25 cellular contexts compared by ENCODE assay signal in the genomic region with DNA sequence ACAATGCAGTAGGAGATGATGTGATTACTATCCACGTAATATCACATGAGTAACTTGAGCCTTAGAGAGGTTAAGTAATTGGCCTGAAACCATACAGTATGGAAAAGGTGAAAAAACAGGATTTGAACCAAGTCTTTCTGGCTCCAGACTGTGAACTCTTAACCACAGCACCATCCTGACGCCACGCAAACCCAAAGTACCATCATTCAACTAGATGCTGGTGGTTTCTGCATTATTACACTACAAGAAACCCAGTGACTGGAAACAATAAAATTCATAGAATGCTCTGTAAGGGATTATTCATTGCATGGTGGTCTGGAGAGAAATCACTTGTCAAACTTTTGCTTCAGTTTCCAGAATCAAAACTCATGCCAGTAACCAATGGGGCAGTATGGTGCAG.
"Had no signal": no experiment of that assay in that cellular context is flagged by ENCODE, and none has a peak within 500 bp of the region (broad histone marks: within the 10 kb centered on the region; RNA-seq: fewer than 3 reads in every experiment).

No MANE protein-coding gene starts in this region.

- H3K9ac ChIP-seq: neural progenitor cell had no signal

- H2AFZ ChIP-seq: neural progenitor cell had no signal

- H3K4me3 ChIP-seq: left ventricle myocardium inferior, lung, neural progenitor cell, right atrium auricular region, right lobe of liver, skin epidermis, suprapubic skin, thoracic aorta, tibial artery, upper lobe of right lung had no signal

- DNase-seq: islet precursor cell; left ventricle myocardium inferior; mesendoderm; naive B cell; natural killer cell; nephron progenitor cell; occipital lobe; right lobe of liver; stimulated activated CD4-positive, alpha-beta T cell treated with anti-CD3 and anti-CD28 coated beads, Interleukin-12 subunit alpha, Interleukin-12 subunit beta, amount 100 ng/mL, for 4 hours; stimulated activated CD4-positive, alpha-beta T cell treated with anti-CD3 and anti-CD28 coated beads, Interleukin-4, amount 100 ng/mL, for 24 hours; stimulated activated naive CD4-positive, alpha-beta T cell; tibial artery; upper lobe of right lung had no signal

- H3K27me3 ChIP-seq: neural progenitor cell, right atrium auricular region, right lobe of liver, suprapubic skin, upper lobe of right lung had no signal

- ATAC-seq: natural killer cell; right lobe of liver; stimulated activated effector memory CD8-positive, alpha-beta T cell treated with anti-CD3 and anti-CD28 coated beads, Interleukin-12 subunit alpha, Interleukin-12 subunit beta, amount 100 ng/mL, for 72 hours; upper lobe of right lung had no signal

- H3K9me3 Mint-ChIP-seq: natural killer cell; nephron progenitor cell; neural progenitor cell; stimulated activated effector memory CD8-positive, alpha-beta T cell treated with anti-CD3 and anti-CD28 coated beads, Interleukin-12 subunit alpha, Interleukin-12 subunit beta, amount 100 ng/mL, for 72 hours had no signal

- H3K27ac ChIP-seq: left ventricle myocardium inferior, neural progenitor cell, neutrophil, right atrium auricular region, right lobe of liver, skin epidermis, suprapubic skin, thoracic aorta, tibial artery, upper lobe of right lung had no signal

- H3K9me3 ChIP-seq: neutrophil, right lobe of liver, suprapubic skin, thoracic aorta, tibial artery, upper lobe of right lung had no signal

- H3K27ac Mint-ChIP-seq: mesothelial cell of epicardium; naive B cell; natural killer cell; nephron progenitor cell; neural progenitor cell; progenitor cell of endocrine pancreas; stimulated activated effector memory CD8-positive, alpha-beta T cell treated with anti-CD3 and anti-CD28 coated beads, Interleukin-12 subunit alpha, Interleukin-12 subunit beta, amount 100 ng/mL, for 72 hours; stimulated activated naive CD8-positive, alpha-beta T cell treated with anti-CD3 and anti-CD28 coated beads, Interleukin-15, Interleukin-2, amounts not matched to agents 100 ng/mL and 50 ng/mL, for 24 hours had no signal

- H3K4me1 ChIP-seq: left ventricle myocardium inferior, neural progenitor cell, right atrium auricular region, right lobe of liver, tibial artery, upper lobe of right lung had no signal

- H3K4me3 Mint-ChIP-seq: mesothelial cell of epicardium; naive B cell; natural killer cell; nephron progenitor cell; neural progenitor cell; stimulated activated effector memory CD8-positive, alpha-beta T cell treated with anti-CD3 and anti-CD28 coated beads, Interleukin-12 subunit alpha, Interleukin-12 subunit beta, amount 100 ng/mL, for 72 hours; stimulated activated naive CD8-positive, alpha-beta T cell treated with anti-CD3 and anti-CD28 coated beads, Interleukin-15, Interleukin-2, amounts not matched to agents 100 ng/mL and 50 ng/mL, for 24 hours had no signal

- FAIRE-seq: urothelium cell line had no signal

- H3K36me3 Mint-ChIP-seq: mesothelial cell of epicardium; natural killer cell; neural progenitor cell; stimulated activated effector memory CD8-positive, alpha-beta T cell treated with anti-CD3 and anti-CD28 coated beads, Interleukin-12 subunit alpha, Interleukin-12 subunit beta, amount 100 ng/mL, for 72 hours had no signal

- H3K36me3 ChIP-seq: left ventricle myocardium inferior, neural progenitor cell, neutrophil, right atrium auricular region, right lobe of liver, suprapubic skin, thoracic aorta, tibial artery, upper lobe of right lung had no signal

- H3K4me1 Mint-ChIP-seq: naive B cell; natural killer cell; nephron progenitor cell; neural progenitor cell; stimulated activated effector memory CD8-positive, alpha-beta T cell treated with anti-CD3 and anti-CD28 coated beads, Interleukin-12 subunit alpha, Interleukin-12 subunit beta, amount 100 ng/mL, for 72 hours had no signal

- H3K4me2 ChIP-seq: neural progenitor cell had no signal
